ENCODE assay signal across 8 cellular contexts in the genomic region with DNA sequence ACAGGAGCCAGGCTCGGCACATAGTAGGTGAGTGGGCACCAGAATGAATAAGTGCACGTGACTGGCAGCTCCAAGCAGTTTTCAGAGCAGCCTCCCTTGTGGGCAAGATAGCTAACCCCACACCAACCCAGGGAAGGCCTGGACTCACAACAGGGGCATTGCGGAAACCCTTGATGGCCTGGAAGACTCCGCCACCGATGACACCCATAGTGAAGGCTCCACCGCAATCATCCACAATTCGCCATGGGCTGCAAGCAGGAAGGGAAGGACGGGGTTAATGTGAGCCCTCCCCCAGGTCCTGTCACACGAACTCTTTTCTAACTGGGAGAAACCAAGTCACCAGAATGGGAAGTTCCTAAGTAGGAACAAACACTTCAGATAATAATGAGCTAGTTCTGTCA. TPM values are rescaled to one million over a fixed set of nuclear protein-coding genes. Genes with fewer than 3 reads are reported as not detected.
DNase-seq lines count a peak whose midpoint lies in the region; ATAC-seq and TF ChIP-seq lines count a peak whose summit lies in the region.

No MANE protein-coding gene starts in this region.

- H3K27ac Mint-ChIP-seq in activated B cell treated with CpG ODN at 0.5 μM for 24 hours: peak overlapping the region; percentile 97
- H3K27ac Mint-ChIP-seq in stimulated activated memory B cell treated with anti-CD40 and anti-IgM and Interleukin-4, amounts not matched to agents 10 μg/mL and 1 μg/mL and 100 μg/mL, for 72 hours: peak overlapping the region; percentile 84

- no peak for TF ChIP-seq POLR2A in heart left ventricle (IDR thresholded peaks at IDR 0.05)

- WGBS in heart left ventricle, 4 donors: 38 to 67% (median 54%) methylated on average over 9 of the region's 9 CpGs
- 62% methylated on average over 9 of the region's 9 CpGs for whole genome bisulfite sequencing in hepatocyte (ENCODE audit: low lambda C conversion rate, missing lambda C conversion rate)

- H3K4me3 Mint-ChIP-seq in activated B cell treated with CpG ODN at 0.5 μM for 24 hours: peak overlapping the region; percentile 94
- peak overlapping the region; percentile 84 for H3K4me3 Mint-ChIP-seq in stimulated activated memory B cell treated with anti-CD40 and anti-IgM and Interleukin-4, amounts not matched to agents 10 μg/mL and 1 μg/mL and 100 μg/mL, for 72 hours

- no peaks in the 10 kb centered on the region for H4K20me1 ChIP-seq in hepatocyte (ENCODE audit: insufficient read depth, poor library complexity, severe bottlenecking)

- H2AFZ ChIP-seq in hepatocyte: no peak overlapping the region

- H3K27me3 Mint-ChIP-seq in activated B cell treated with CpG ODN at 0.5 μM for 24 hours: no peaks in the 10 kb centered on the region
- no peaks in the 10 kb centered on the region for H3K27me3 Mint-ChIP-seq in stimulated activated memory B cell treated with anti-CD40 and anti-IgM and Interleukin-4, amounts not matched to agents 10 μg/mL and 1 μg/mL and 100 μg/mL, for 72 hours

- H3K36me3 ChIP-seq in heart left ventricle: peaks cover 0 to 32% (median 16%) of the 10 kb centered on the region in 9 donors
- no peaks in the 10 kb centered on the region for H3K36me3 ChIP-seq in hepatocyte (replicated peaks; ENCODE audit: insufficient read depth, low read depth)

- H3K9me3 ChIP-seq in heart left ventricle (peaks cover 0 to 10% (median 0%) of the 10 kb centered on the region in 12 donors), hepatocyte (ENCODE audit: low read depth) (no peaks in the 10 kb centered on the region)

- peaks cover 36% of the 10 kb centered on the region for H3K36me3 Mint-ChIP-seq in activated B cell treated with CpG ODN at 0.5 μM for 24 hours (ENCODE audit: low read depth)
- no peaks in the 10 kb centered on the region for H3K36me3 Mint-ChIP-seq in stimulated activated memory B cell treated with anti-CD40 and anti-IgM and Interleukin-4, amounts not matched to agents 10 μg/mL and 1 μg/mL and 100 μg/mL, for 72 hours

- POLR2A ChIA-PET in activated B cell treated with CpG ODN at 0.5 μM for 24 hours (lab: Charles Lee): interaction anchor here (0.6 to 3.7 kb wide), 9 partner anchors 15 to 212 kb away, joined by 3 to 65 read pairs (median 11); partner anchors contain the start of genes GRIPAP1, OTUD5 and SLC35A2

- H3K4me3 ChIP-seq in heart left ventricle (peak overlapping the region in 11 of 12 donors; percentile 48 to 88 (median 78)), hepatocyte (peak overlapping the region; percentile 56)

- H3K79me2 ChIP-seq in hepatocyte: peaks cover 31% of the 10 kb centered on the region

- intact Hi-C loops in heart left ventricle (cut with DNase I): loop anchor here in 5 of 10 donors (10.0 kb wide), 3 partner anchors 92 to 202 kb away; partner anchors contain the start of genes HDAC6 (in 3 of the 5) and SUV39H1 (in 1 of the 5)
- intact Hi-C loops in left ventricle myocardium superior (cut with micrococcal nuclease): no loop called here
- intact Hi-C loops in activated B cell treated with CpG ODN at 0.5 μM for 24 hours (cut with micrococcal nuclease): loop anchor here (1.0 to 2.0 kb wide), 8 partner anchors 15 to 160 kb away; partner anchors contain the start of genes GRIPAP1, PIM2, SLC35A2 and TFE3

- H3K27me3 ChIP-seq in heart left ventricle (no peaks in the 10 kb centered on the region), hepatocyte (no peaks in the 10 kb centered on the region)

- DNase-seq in heart left ventricle (no peak), left ventricle myocardium superior (no peak), activated B cell treated with CpG ODN at 0.5 μM for 24 hours (no peak), hepatocyte (ENCODE audit: low spot score) (no peak), HT-29 (ENCODE audit: low spot score) (no peak), NCI-H128 (lab: John Stamatoyannopoulos, UW; ENCODE audit: unreplicated experiment) (no peak)
- no peak for DNase-seq in stimulated activated CD4-positive, alpha-beta T cell treated with anti-CD3 and anti-CD28 coated beads, Interleukin-4, amount 100 ng/mL, for 4 hours

- H3K4me2 ChIP-seq in hepatocyte: peak overlapping the region; percentile 85

- H3K9me2 ChIP-seq in hepatocyte (replicated peaks; ENCODE audit: insufficient read depth): no peaks in the 10 kb centered on the region

- H3K27ac ChIP-seq in heart left ventricle (peak overlapping the region; percentile 89 to 97 (median 94)), hepatocyte (peak overlapping the region; percentile 99)

- CTCF ChIA-PET in activated B cell treated with CpG ODN at 0.5 μM for 24 hours (lab: Charles Lee): interaction anchor here (1.0 kb wide), 1 partner anchor 49 kb away, joined by 3 read pairs; no protein-coding TSS in a partner anchor

- peaks cover 33% of the 10 kb centered on the region for H3K4me1 Mint-ChIP-seq in activated B cell treated with CpG ODN at 0.5 μM for 24 hours
- peaks cover 20% of the 10 kb centered on the region for H3K4me1 Mint-ChIP-seq in stimulated activated memory B cell treated with anti-CD40 and anti-IgM and Interleukin-4, amounts not matched to agents 10 μg/mL and 1 μg/mL and 100 μg/mL, for 72 hours

- H3K9me3 Mint-ChIP-seq in activated B cell treated with CpG ODN at 0.5 μM for 24 hours: no peaks in the 10 kb centered on the region
- H3K9me3 Mint-ChIP-seq in stimulated activated memory B cell treated with anti-CD40 and anti-IgM and Interleukin-4, amounts not matched to agents 10 μg/mL and 1 μg/mL and 100 μg/mL, for 72 hours: no peaks in the 10 kb centered on the region

- ATAC-seq in heart left ventricle (no peak), left ventricle myocardium superior (no peak), activated B cell treated with CpG ODN at 0.5 μM for 24 hours (ENCODE audit: low read depth) (no peak)
- ATAC-seq in stimulated activated memory B cell treated with anti-CD40 and anti-IgM and Interleukin-4, amounts not matched to agents 10 μg/mL and 1 μg/mL and 100 μg/mL, for 72 hours: no peak

- peaks cover 0 to 21% (median 11%) of the 10 kb centered on the region in 12 donors for H3K4me1 ChIP-seq in heart left ventricle
- H3K4me1 ChIP-seq in hepatocyte (ENCODE audit: insufficient read depth): peaks cover 5% of the 10 kb centered on the region

- no peak for TF ChIP-seq CTCF in heart left ventricle (IDR thresholded peaks at IDR 0.05)
- no peak for TF ChIP-seq CTCF in activated B cell treated with CpG ODN at 0.5 μM for 24 hours (IDR thresholded peaks at IDR 0.05)
- no peak for TF ChIP-seq CTCF in hepatocyte (IDR thresholded peaks at IDR 0.05; ENCODE audit: poor library complexity)

RNA-seq across cellular contexts. Expression of gene TIMM17B, which starts 1.0 kb away (rescaled TPM):
- total RNA-seq in heart left ventricle: 10 to 100 TPM; 57.1 to 86.9 (median 71.0) TPM
- polyA plus RNA-seq in heart left ventricle: 10 to 100 TPM; 74.0 to 91.0 TPM
- 77.9 TPM for total RNA-seq in left ventricle myocardium superior
- 47.8 and 52.6 TPM in 2 replicates for total RNA-seq in activated B cell treated with CpG ODN at 0.5 μM for 24 hours
- 42.5 and 56.7 TPM in 2 replicates for total RNA-seq in hepatocyte
- polyA plus RNA-seq in hepatocyte: 113 and 132 TPM in 2 replicates
- total RNA-seq in HT-29 (2014; rRNA removed; shearing (Covaris generic)): 127 and 148 TPM in 2 replicates

RNA-seq across cellular contexts. Expression of gene PQBP1, which starts 1.1 kb away (rescaled TPM):
- total RNA-seq in heart left ventricle: 10 to 100 TPM; 45.3 to 67.0 (median 52.9) TPM
- polyA plus RNA-seq in heart left ventricle: 10 to 100 TPM; 88.0 to 99.0 TPM
- total RNA-seq in left ventricle myocardium superior: 64.5 TPM
- 81.6 and 91.5 TPM in 2 replicates for total RNA-seq in activated B cell treated with CpG ODN at 0.5 μM for 24 hours
- 33.8 and 35.3 TPM in 2 replicates for total RNA-seq in hepatocyte
- polyA plus RNA-seq in hepatocyte: 82.9 and 87.6 TPM in 2 replicates
- 86.3 and 97.5 TPM in 2 replicates for total RNA-seq in HT-29 (2014; rRNA removed; shearing (Covaris generic))

RNA-seq across cellular contexts. Expression of gene SLC35A2, which starts 14.8 kb away (rescaled TPM):
- total RNA-seq in heart left ventricle (10 to 100 TPM; 10.5 to 23.3 (median 14.4) TPM), left ventricle myocardium superior (15.7 TPM), activated B cell treated with CpG ODN at 0.5 μM for 24 hours (17.3 and 18.4 TPM in 2 replicates), hepatocyte (40.8 and 49.5 TPM in 2 replicates)
- polyA plus RNA-seq in heart left ventricle (10 to 100 TPM in 1 of 2 donors, 1 to 10 TPM in 1; 6.1 to 28.5 TPM), hepatocyte (82.4 and 95.9 TPM in 2 replicates)
- 66.8 and 75.0 TPM in 2 replicates for total RNA-seq in HT-29 (2014; rRNA removed; shearing (Covaris generic))

RNA-seq across cellular contexts. Expression of gene PIM2, which starts 22.2 kb away (rescaled TPM):
- total RNA-seq in heart left ventricle (10 to 100 TPM in 2 of 9 donors, 1 to 10 TPM in 7; 2.3 to 13.3 (median 3.5) TPM), left ventricle myocardium superior (3.9 TPM), activated B cell treated with CpG ODN at 0.5 μM for 24 hours (321 and 351 TPM in 2 replicates), hepatocyte (7.0 and 11.5 TPM in 2 replicates)
- polyA plus RNA-seq in heart left ventricle (1 to 10 TPM; 2.0 to 5.4 TPM), hepatocyte (16.8 and 17.2 TPM in 2 replicates)
- total RNA-seq in HT-29 (2014; rRNA removed; shearing (Covaris generic)): 13.4 and 14.9 TPM in 2 replicates
